Comparison of ENCODE assay signal across 1 cellular context in the genomic region with DNA sequence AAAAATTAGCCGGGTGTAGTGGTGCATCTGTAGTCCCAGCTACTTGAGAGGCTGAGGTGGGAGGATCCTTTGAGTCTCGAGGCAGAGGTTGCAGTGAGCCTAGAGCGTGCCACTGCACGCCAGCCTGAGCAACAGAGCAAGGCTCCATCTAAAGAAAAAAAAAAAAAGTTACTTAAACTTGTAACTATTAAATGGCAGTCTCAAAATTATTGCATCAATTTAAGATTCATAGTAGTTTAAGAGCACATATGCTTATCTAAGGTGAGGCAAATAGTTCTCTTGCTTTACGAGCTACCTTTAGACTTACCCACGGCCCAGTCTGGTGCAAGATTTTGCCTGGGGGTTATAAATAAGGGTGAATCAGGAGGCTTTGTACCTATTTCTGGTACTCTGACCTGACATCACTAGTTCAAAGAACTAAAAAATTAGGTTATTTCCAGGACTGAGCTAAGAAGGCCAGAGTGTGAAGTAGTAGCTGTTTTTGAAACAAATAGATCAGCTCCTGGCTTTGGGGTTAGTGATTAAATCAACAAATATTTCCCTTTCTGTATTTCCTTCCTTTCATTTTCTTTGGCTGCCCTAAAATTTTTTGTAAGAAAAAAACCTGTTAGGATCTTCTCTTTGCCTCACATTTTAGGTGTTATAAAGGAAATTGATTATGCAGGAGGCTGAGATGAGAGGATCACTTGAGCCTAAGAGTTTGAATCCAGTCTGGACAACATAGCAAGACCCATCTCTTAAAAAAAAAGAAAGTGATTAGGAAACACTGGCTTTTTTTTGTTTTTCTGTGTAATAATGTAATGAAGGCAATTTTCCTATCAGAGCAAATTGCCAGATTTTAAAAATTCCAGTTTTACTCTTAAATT.
A peak's percentile ranks its signal among the peaks of the same experiment; 100 is the strongest.
TF ChIP-seq lines count a peak whose summit lies in the region.

No MANE protein-coding gene starts in this region.

TF ChIP-seq in GM12878, 131 proteins besides CTCF, POLR2A, EP300 and RAD21 (continues in another document):
- TF ChIP-seq RELA (IDR thresholded peaks at IDR 0.05; ENCODE audit: borderline replicate concordance, partially characterized antibody): no peak
- TF ChIP-seq, protein P1, sequence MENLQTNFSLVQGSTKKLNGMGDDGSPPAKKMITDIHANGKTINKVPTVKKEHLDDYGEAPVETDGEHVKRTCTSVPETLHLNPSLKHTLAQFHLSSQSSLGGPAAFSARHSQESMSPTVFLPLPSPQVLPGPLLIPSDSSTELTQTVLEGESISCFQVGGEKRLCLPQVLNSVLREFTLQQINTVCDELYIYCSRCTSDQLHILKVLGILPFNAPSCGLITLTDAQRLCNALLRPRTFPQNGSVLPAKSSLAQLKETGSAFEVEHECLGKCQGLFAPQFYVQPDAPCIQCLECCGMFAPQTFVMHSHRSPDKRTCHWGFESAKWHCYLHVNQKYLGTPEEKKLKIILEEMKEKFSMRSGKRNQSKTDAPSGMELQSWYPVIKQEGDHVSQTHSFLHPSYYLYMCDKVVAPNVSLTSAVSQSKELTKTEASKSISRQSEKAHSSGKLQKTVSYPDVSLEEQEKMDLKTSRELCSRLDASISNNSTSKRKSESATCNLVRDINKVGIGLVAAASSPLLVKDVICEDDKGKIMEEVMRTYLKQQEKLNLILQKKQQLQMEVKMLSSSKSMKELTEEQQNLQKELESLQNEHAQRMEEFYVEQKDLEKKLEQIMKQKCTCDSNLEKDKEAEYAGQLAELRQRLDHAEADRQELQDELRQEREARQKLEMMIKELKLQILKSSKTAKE (IDR thresholded peaks at IDR 0.05; ENCODE audit: low read depth, poor library complexity, severe bottlenecking): peak; percentile 64
- no peak for TF ChIP-seq BACH1 (IDR thresholded peaks at IDR 0.05; ENCODE audit: borderline replicate concordance)
- TF ChIP-seq, protein P2, sequence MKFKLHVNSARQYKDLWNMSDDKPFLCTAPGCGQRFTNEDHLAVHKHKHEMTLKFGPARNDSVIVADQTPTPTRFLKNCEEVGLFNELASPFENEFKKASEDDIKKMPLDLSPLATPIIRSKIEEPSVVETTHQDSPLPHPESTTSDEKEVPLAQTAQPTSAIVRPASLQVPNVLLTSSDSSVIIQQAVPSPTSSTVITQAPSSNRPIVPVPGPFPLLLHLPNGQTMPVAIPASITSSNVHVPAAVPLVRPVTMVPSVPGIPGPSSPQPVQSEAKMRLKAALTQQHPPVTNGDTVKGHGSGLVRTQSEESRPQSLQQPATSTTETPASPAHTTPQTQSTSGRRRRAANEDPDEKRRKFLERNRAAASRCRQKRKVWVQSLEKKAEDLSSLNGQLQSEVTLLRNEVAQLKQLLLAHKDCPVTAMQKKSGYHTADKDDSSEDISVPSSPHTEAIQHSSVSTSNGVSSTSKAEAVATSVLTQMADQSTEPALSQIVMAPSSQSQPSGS (IDR thresholded peaks at IDR 0.05; ENCODE audit: low read length): peak; percentile 79
- no peak for TF ChIP-seq IKZF2 (IDR thresholded peaks at IDR 0.05)
- peak; percentile 74 for TF ChIP-seq ATF7 (IDR thresholded peaks at IDR 0.05; ENCODE audit: low read depth)
- no peak for TF ChIP-seq HCFC1 (IDR thresholded peaks at IDR 0.05; ENCODE audit: low read length)
- peak; percentile 42; the same call in 1 of the 2 replicates for TF ChIP-seq CREM (IDR thresholded peaks at IDR 0.05; ENCODE audit: low read depth)
- TF ChIP-seq, protein P3, sequence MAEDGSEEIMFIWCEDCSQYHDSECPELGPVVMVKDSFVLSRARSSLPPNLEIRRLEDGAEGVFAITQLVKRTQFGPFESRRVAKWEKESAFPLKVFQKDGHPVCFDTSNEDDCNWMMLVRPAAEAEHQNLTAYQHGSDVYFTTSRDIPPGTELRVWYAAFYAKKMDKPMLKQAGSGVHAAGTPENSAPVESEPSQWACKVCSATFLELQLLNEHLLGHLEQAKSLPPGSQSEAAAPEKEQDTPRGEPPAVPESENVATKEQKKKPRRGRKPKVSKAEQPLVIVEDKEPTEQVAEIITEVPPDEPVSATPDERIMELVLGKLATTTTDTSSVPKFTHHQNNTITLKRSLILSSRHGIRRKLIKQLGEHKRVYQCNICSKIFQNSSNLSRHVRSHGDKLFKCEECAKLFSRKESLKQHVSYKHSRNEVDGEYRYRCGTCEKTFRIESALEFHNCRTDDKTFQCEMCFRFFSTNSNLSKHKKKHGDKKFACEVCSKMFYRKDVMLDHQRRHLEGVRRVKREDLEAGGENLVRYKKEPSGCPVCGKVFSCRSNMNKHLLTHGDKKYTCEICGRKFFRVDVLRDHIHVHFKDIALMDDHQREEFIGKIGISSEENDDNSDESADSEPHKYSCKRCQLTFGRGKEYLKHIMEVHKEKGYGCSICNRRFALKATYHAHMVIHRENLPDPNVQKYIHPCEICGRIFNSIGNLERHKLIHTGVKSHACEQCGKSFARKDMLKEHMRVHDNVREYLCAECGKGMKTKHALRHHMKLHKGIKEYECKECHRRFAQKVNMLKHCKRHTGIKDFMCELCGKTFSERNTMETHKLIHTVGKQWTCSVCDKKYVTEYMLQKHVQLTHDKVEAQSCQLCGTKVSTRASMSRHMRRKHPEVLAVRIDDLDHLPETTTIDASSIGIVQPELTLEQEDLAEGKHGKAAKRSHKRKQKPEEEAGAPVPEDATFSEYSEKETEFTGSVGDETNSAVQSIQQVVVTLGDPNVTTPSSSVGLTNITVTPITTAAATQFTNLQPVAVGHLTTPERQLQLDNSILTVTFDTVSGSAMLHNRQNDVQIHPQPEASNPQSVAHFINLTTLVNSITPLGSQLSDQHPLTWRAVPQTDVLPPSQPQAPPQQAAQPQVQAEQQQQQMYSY (CRISPR knock-in tag; IDR thresholded peaks at IDR 0.05): no peak
- TF ChIP-seq SREBF2 (IDR thresholded peaks at IDR 0.05; ENCODE audit: low read length): no peak
- TF ChIP-seq ZNF217 (IDR thresholded peaks at IDR 0.05): peak; percentile 78
- peak; percentile 57; the same call in 1 of the 2 replicates for TF ChIP-seq POLR2AphosphoS5 (IDR thresholded peaks at IDR 0.05; ENCODE audit: low read length)
- no peak for TF ChIP-seq IRF4 (IDR thresholded peaks at IDR 0.05; ENCODE audit: low read depth, low read length)
- TF ChIP-seq TCF3 (IDR thresholded peaks at IDR 0.05; ENCODE audit: borderline replicate concordance, insufficient read depth, low read depth, low read length): no peak
- 0 out of 2 replicates have a peak, but pooled peaks have one; percentile 48 for TF ChIP-seq CREB1 (IDR thresholded peaks at IDR 0.05; ENCODE audit: low read depth)
- no peak for TF ChIP-seq EZH2 (IDR thresholded peaks at IDR 0.05; ENCODE audit: borderline replicate concordance, control insufficient read depth, low read depth, low read length)
- 0 out of 2 replicates have a peak, but pooled peaks have one; percentile 31 for TF ChIP-seq RUNX3 (IDR thresholded peaks at IDR 0.05; ENCODE audit: low read length)
- TF ChIP-seq, protein P4, sequence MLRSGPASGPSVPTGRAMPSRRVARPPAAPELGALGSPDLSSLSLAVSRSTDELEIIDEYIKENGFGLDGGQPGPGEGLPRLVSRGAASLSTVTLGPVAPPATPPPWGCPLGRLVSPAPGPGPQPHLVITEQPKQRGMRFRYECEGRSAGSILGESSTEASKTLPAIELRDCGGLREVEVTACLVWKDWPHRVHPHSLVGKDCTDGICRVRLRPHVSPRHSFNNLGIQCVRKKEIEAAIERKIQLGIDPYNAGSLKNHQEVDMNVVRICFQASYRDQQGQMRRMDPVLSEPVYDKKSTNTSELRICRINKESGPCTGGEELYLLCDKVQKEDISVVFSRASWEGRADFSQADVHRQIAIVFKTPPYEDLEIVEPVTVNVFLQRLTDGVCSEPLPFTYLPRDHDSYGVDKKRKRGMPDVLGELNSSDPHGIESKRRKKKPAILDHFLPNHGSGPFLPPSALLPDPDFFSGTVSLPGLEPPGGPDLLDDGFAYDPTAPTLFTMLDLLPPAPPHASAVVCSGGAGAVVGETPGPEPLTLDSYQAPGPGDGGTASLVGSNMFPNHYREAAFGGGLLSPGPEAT (IDR thresholded peaks at IDR 0.05; ENCODE audit: low read depth): peak; percentile 74
- no peak for TF ChIP-seq ASH2L (IDR thresholded peaks at IDR 0.05; ENCODE audit: borderline replicate concordance, low read depth)
- TF ChIP-seq CBX3 (IDR thresholded peaks at IDR 0.05; ENCODE audit: borderline replicate concordance, low read depth): no peak
- peak; percentile 45; the same call in 1 of the 2 replicates for TF ChIP-seq NR2F1 (conservative IDR thresholded peaks at IDR 0.05)
- TF ChIP-seq ZNF24 (IDR thresholded peaks at IDR 0.05): peak; percentile 81
- TF ChIP-seq, protein P5, sequence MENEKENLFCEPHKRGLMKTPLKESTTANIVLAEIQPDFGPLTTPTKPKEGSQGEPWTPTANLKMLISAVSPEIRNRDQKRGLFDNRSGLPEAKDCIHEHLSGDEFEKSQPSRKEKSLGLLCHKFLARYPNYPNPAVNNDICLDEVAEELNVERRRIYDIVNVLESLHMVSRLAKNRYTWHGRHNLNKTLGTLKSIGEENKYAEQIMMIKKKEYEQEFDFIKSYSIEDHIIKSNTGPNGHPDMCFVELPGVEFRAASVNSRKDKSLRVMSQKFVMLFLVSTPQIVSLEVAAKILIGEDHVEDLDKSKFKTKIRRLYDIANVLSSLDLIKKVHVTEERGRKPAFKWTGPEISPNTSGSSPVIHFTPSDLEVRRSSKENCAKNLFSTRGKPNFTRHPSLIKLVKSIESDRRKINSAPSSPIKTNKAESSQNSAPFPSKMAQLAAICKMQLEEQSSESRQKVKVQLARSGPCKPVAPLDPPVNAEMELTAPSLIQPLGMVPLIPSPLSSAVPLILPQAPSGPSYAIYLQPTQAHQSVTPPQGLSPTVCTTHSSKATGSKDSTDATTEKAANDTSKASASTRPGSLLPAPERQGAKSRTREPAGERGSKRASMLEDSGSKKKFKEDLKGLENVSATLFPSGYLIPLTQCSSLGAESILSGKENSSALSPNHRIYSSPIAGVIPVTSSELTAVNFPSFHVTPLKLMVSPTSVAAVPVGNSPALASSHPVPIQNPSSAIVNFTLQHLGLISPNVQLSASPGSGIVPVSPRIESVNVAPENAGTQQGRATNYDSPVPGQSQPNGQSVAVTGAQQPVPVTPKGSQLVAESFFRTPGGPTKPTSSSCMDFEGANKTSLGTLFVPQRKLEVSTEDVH (IDR thresholded peaks at IDR 0.05; ENCODE audit: low read depth, partially characterized antibody): no peak
- TF ChIP-seq ZNF207 (IDR thresholded peaks at IDR 0.05; ENCODE audit: borderline replicate concordance): no peak
- TF ChIP-seq ZNF384 (IDR thresholded peaks at IDR 0.05; ENCODE audit: borderline replicate concordance, low read depth, low read length): 0 out of 2 replicates have a peak, but pooled peaks have one; percentile 2
- no peak for TF ChIP-seq EED (IDR thresholded peaks at IDR 0.05; ENCODE audit: low read depth)
- 0 out of 2 replicates have a peak, but pooled peaks have one; percentile 21 for TF ChIP-seq JUNB (IDR thresholded peaks at IDR 0.05)
- TF ChIP-seq FOS (IDR thresholded peaks at IDR 0.05; ENCODE audit: borderline replicate concordance, extremely low read depth, insufficient read length): no peak
- TF ChIP-seq, protein P6, sequence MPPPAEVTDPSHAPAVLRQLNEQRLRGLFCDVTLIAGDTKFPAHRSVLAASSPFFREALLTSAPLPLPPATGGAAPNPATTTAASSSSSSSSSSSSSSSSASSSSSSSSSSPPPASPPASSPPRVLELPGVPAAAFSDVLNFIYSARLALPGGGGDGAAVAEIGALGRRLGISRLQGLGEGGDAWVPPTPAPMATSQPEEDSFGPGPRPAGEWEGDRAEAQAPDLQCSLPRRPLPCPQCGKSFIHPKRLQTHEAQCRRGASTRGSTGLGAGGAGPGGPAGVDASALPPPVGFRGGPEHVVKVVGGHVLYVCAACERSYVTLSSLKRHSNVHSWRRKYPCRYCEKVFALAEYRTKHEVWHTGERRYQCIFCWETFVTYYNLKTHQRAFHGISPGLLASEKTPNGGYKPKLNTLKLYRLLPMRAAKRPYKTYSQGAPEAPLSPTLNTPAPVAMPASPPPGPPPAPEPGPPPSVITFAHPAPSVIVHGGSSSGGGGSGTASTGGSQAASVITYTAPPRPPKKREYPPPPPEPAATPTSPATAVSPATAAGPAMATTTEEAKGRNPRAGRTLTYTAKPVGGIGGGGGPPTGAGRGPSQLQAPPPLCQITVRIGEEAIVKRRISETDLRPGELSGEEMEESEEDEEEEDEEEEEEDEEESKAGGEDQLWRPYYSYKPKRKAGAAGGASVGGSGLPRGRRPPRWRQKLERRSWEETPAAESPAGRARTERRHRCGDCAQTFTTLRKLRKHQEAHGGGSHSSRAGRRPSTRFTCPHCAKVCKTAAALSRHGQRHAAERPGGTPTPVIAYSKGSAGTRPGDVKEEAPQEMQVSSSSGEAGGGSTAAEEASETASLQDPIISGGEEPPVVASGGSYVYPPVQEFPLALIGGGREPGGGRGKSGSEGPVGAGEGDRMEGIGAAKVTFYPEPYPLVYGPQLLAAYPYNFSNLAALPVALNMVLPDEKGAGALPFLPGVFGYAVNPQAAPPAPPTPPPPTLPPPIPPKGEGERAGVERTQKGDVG (CRISPR knock-in tag; IDR thresholded peaks at IDR 0.05): no peak
- 0 out of 2 replicates have a peak, but pooled peaks have one; percentile 18 for TF ChIP-seq IKZF1 (conservative IDR thresholded peaks at IDR 0.05)
- TF ChIP-seq TCF7 (IDR thresholded peaks at IDR 0.05; ENCODE audit: borderline replicate concordance): peak; percentile 47; the same call in 1 of the 2 replicates
- TF ChIP-seq ZNF622 (IDR thresholded peaks at IDR 0.05): no peak
- TF ChIP-seq MEF2A (IDR thresholded peaks at IDR 0.05; ENCODE audit: insufficient read depth, low read depth, low read length): peak; percentile 95
- no peak for TF ChIP-seq DPF2 (IDR thresholded peaks at IDR 0.05)
- no peak for TF ChIP-seq PAX5 (IDR thresholded peaks at IDR 0.05; ENCODE audit: borderline replicate concordance, low read depth, low read length)
- TF ChIP-seq SREBF1 (IDR thresholded peaks at IDR 0.05; ENCODE audit: low read length): no peak
- 0 out of 2 replicates have a peak, but pooled peaks have one; percentile 35 for TF ChIP-seq STAT3 (IDR thresholded peaks at IDR 0.05; ENCODE audit: low read depth, low read length)
- peak; percentile 39; the same call in 1 of the 2 replicates for TF ChIP-seq MTA3 (IDR thresholded peaks at IDR 0.05; ENCODE audit: borderline replicate concordance, low read length)
- TF ChIP-seq FOXM1 (IDR thresholded peaks at IDR 0.05; ENCODE audit: low read depth, low read length): peak; percentile 49; the same call in 1 of the 2 replicates
- TF ChIP-seq, protein P7, sequence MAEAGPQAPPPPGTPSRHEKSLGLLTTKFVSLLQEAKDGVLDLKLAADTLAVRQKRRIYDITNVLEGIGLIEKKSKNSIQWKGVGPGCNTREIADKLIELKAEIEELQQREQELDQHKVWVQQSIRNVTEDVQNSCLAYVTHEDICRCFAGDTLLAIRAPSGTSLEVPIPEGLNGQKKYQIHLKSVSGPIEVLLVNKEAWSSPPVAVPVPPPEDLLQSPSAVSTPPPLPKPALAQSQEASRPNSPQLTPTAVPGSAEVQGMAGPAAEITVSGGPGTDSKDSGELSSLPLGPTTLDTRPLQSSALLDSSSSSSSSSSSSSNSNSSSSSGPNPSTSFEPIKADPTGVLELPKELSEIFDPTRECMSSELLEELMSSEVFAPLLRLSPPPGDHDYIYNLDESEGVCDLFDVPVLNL (IDR thresholded peaks at IDR 0.05; ENCODE audit: low read depth, low read length): no peak
- TF ChIP-seq, protein P8, sequence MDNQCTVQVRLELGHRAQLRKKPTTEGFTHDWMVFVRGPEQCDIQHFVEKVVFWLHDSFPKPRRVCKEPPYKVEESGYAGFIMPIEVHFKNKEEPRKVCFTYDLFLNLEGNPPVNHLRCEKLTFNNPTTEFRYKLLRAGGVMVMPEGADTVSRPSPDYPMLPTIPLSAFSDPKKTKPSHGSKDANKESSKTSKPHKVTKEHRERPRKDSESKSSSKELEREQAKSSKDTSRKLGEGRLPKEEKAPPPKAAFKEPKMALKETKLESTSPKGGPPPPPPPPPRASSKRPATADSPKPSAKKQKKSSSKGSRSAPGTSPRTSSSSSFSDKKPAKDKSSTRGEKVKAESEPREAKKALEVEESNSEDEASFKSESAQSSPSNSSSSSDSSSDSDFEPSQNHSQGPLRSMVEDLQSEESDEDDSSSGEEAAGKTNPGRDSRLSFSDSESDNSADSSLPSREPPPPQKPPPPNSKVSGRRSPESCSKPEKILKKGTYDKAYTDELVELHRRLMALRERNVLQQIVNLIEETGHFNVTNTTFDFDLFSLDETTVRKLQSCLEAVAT (IDR thresholded peaks at IDR 0.05): peak; percentile 66
